In the genomic region with DNA sequence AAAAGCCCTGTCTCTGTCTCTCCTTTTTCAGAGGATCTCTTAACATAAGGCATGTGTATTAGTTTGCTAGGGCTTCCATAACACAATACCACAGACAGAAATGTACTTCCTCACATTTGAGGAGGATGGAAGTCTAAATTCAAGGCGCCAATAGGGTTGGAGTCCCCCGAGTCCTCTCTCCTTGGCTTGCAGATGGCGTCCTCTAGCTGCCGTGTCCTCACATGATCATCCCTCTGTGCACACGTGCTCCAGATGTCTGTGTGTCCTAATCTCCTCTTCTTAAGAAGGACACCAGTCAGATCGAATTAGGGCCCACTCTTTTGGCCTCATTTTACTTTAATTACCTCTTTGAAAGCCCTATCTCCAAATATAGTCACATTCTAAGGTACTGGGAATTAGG, we compare ENCODE assay signal across 15 cellular contexts. TPM values are rescaled to one million over a fixed set of nuclear protein-coding genes. Genes with fewer than 3 reads are reported as not detected.
DNase-seq lines count a peak whose midpoint lies in the region; TF ChIP-seq lines count a peak whose summit lies in the region.
"Had no signal": no experiment of that assay in that cellular context is flagged by ENCODE, and none has a peak within 500 bp of the region (broad histone marks: within the 10 kb centered on the region; RNA-seq: fewer than 3 reads in every experiment).

No MANE protein-coding gene starts in this region.

- H3K56ac ChIP-seq in mesendoderm (ENCODE audit: low read length): no peak overlapping the region

- H2AK5ac ChIP-seq in mesendoderm (ENCODE audit: low read length): no peak overlapping the region

- H3K27ac ChIP-seq in WERI-Rb-1 (peak overlapping the region; percentile 61), mesendoderm (ENCODE audit: low read depth, low read length) (no peak overlapping the region)
- H3K27ac ChIP-seq: parathyroid adenoma, Peyer's patch, upper lobe of right lung had no signal

- no peak overlapping the region for H3K18ac ChIP-seq in mesendoderm (ENCODE audit: low read length)

- no peak overlapping the region for H2BK5ac ChIP-seq in mesendoderm (ENCODE audit: low read length)

- no peaks in the 10 kb centered on the region for H3K27me3 ChIP-seq in WERI-Rb-1 (ENCODE audit: insufficient read depth, low read depth, severe bottlenecking)
- no peaks in the 10 kb centered on the region for H3K27me3 ChIP-seq in mesendoderm (ENCODE audit: insufficient read depth, low read length, poor library complexity)
- H3K27me3 ChIP-seq: Peyer's patch, upper lobe of right lung had no signal

- H3K4me3 ChIP-seq in LNCaP clone FGC (ENCODE audit: low read depth, low read length) (no peak overlapping the region), WERI-Rb-1 (ENCODE audit: low read depth, low read length) (no peak overlapping the region), mesendoderm (ENCODE audit: low read length) (no peak overlapping the region)
- H3K4me3 ChIP-seq: Peyer's patch, upper lobe of right lung had no signal

- no peak overlapping the region for H2BK15ac ChIP-seq in mesendoderm (replicated peaks; ENCODE audit: low read depth)

- H3K36me3 ChIP-seq in WERI-Rb-1: no peaks in the 10 kb centered on the region
- H3K36me3 ChIP-seq in mesendoderm (ENCODE audit: control insufficient read depth, insufficient read depth, low read length): no peaks in the 10 kb centered on the region
- H3K36me3 ChIP-seq: Peyer's patch, upper lobe of right lung had no signal

- no peak overlapping the region for H3K23ac ChIP-seq in mesendoderm (ENCODE audit: low read length)

- no peak overlapping the region for H4K5ac ChIP-seq in mesendoderm (ENCODE audit: low read length)

- TF ChIP-seq CTCF in LNCaP clone FGC (IDR thresholded peaks at IDR 0.05; ENCODE audit: control insufficient read depth, extremely low read depth, insufficient read depth) (peak; percentile 36; the same call in 1 of the 2 replicates), WERI-Rb-1 (IDR thresholded peaks at IDR 0.05; ENCODE audit: low read depth, low read length) (peak; percentile 90)

- H3K4ac ChIP-seq in mesendoderm (ENCODE audit: low read depth, low read length): no peak overlapping the region

- H3K4me1 ChIP-seq in mesendoderm (ENCODE audit: control insufficient read depth, low read depth, low read length): peaks cover 3% of the 10 kb centered on the region
- H3K4me1 ChIP-seq: parathyroid adenoma, Peyer's patch, upper lobe of right lung had no signal

- H4K8ac ChIP-seq in mesendoderm (ENCODE audit: low read depth, low read length): no peak overlapping the region

- H3K4me2 ChIP-seq in mesendoderm (ENCODE audit: low read length): no peak overlapping the region

- no peaks in the 10 kb centered on the region for H3K9me3 ChIP-seq in WERI-Rb-1 (ENCODE audit: severe bottlenecking)
- H3K9me3 ChIP-seq: Peyer's patch, upper lobe of right lung had no signal

- no CpG with 5 or more reads among the region's 6 CpGs for WGBS in mesendoderm (ENCODE audit: extremely low coverage, insufficient coverage, low lambda C conversion rate)

- H2BK120ac ChIP-seq in mesendoderm (ENCODE audit: low read depth, low read length): no peak overlapping the region

- no peak overlapping the region for H3K9ac ChIP-seq in mesendoderm (ENCODE audit: low read length)
- H3K9ac ChIP-seq: parathyroid adenoma had no signal

- no peaks in the 10 kb centered on the region for H3K79me1 ChIP-seq in mesendoderm (ENCODE audit: low read length)

- H3K79me2 ChIP-seq in mesendoderm (ENCODE audit: control insufficient read depth, insufficient read depth, low read length): no peaks in the 10 kb centered on the region
- H3K79me2 ChIP-seq: parathyroid adenoma had no signal

- DNase-seq in NCI-H748 (lab: John Stamatoyannopoulos, UW; ENCODE audit: unreplicated experiment) (peak; percentile 39), NCI-H748 treated with DMSO at 0.1 percent for 48 hours (lab: John Stamatoyannopoulos, UW) (no peak), LNCaP clone FGC (ENCODE audit: low read depth) (no peak), WERI-Rb-1 (peak; percentile 88), mesendoderm (peak; percentile 50), iPS-NIHi11 (ENCODE audit: low spot score) (no peak), NOMO-1 treated with dmso at 0.1 percent for 144 hours (lab: John Stamatoyannopoulos, UW; ENCODE audit: unreplicated experiment) (no peak), RPMI8226 (no peak)
- DNase-seq: activated CD8-positive, alpha-beta memory T cell treated with anti-CD3 and anti-CD28 coated beads, Interleukin-2, amount 50 U/mL, for 48 hours; CD8-positive, alpha-beta T cell; NCI-H1417 treated with DMSO at 0.1 percent for 48 hours; Peyer's patch; stimulated activated naive CD4-positive, alpha-beta T cell; upper lobe of right lung had no signal

RNA-seq across cellular contexts. Expression of a gene that starts 23.1 kb away (rescaled TPM):
- not detected for polyA plus RNA-seq in mesendoderm (2013, experiment 1 of 2)
- polyA plus RNA-seq in mesendoderm (2013, experiment 2 of 2): not detected

Comparison
In these comparisons a context has a peak if more than half of its experiments do, and no peak if none do; other contexts are left out.
1. DNase-seq: peak in NCI-H748 (single experiment), WERI-Rb-1 (single experiment) and mesendoderm (single experiment); none in NCI-H748 treated with DMSO at 0.1 percent for 48 hours (single experiment), LNCaP clone FGC (single experiment), iPS-NIHi11 (single experiment), NOMO-1 treated with dmso at 0.1 percent for 144 hours (single experiment) and RPMI8226 (single experiment).